In genomic region chr7:140876519-140877248, GRCh38 we compare ENCODE assay signal across 8 cellular contexts. TPM values are rescaled to one million over a fixed set of nuclear protein-coding genes. Genes with fewer than 3 reads are reported as not detected.
DNase-seq lines count a peak whose midpoint lies in the region; ATAC-seq lines count a peak whose summit lies in the region.

No MANE protein-coding gene starts in this region.

- no peak overlapping the region for H3K4me3 Mint-ChIP-seq in activated CD8-positive, alpha-beta memory T cell treated with anti-CD3 and anti-CD28 coated beads, Interleukin-2, amount 10 ng/mL, durations not matched to agents 7 days and 5 days
- H3K4me3 Mint-ChIP-seq in stimulated activated naive CD8-positive, alpha-beta T cell treated with anti-CD3 and anti-CD28 coated beads, Interleukin-15, amount 100 ng/mL, for 72 hours: peak overlapping the region; percentile 8 to 36

- H3K9me3 Mint-ChIP-seq in activated CD8-positive, alpha-beta memory T cell treated with anti-CD3 and anti-CD28 coated beads, Interleukin-2, amount 10 ng/mL, durations not matched to agents 7 days and 5 days (ENCODE audit: low read depth): peaks cover 5% of the 10 kb centered on the region
- peaks cover 0 to 5% of the 10 kb centered on the region in 2 donors for H3K9me3 Mint-ChIP-seq in stimulated activated naive CD8-positive, alpha-beta T cell treated with anti-CD3 and anti-CD28 coated beads, Interleukin-15, amount 100 ng/mL, for 72 hours

- ATAC-seq in activated CD8-positive, alpha-beta memory T cell treated with anti-CD3 and anti-CD28 coated beads, Interleukin-2, amount 10 ng/mL, durations not matched to agents 7 days and 5 days: peak; percentile 68
- ATAC-seq in HG03175 (IDR thresholded peaks at IDR 0.05; ENCODE audit: unreplicated experiment): peak; percentile 82
- ATAC-seq in stimulated activated naive CD8-positive, alpha-beta T cell treated with anti-CD3 and anti-CD28 coated beads, Interleukin-15, amount 100 ng/mL, for 72 hours: peak; percentile 92

- intact Hi-C loops in posterior vena cava (cut with DNase I): no loop called here

- peaks cover 35% of the 10 kb centered on the region for H3K4me1 Mint-ChIP-seq in activated CD8-positive, alpha-beta memory T cell treated with anti-CD3 and anti-CD28 coated beads, Interleukin-2, amount 10 ng/mL, durations not matched to agents 7 days and 5 days
- H3K4me1 Mint-ChIP-seq in stimulated activated naive CD8-positive, alpha-beta T cell treated with anti-CD3 and anti-CD28 coated beads, Interleukin-15, amount 100 ng/mL, for 72 hours: peaks cover 62% of the 10 kb centered on the region

- CTCF ChIA-PET in activated CD8-positive, alpha-beta memory T cell treated with anti-CD3 and anti-CD28 coated beads, Interleukin-2, amount 10 ng/mL, durations not matched to agents 7 days and 5 days (lab: Charles Lee): interaction anchor here (1.6 kb wide), 1 partner anchor 17 kb away, joined by 4 read pairs; no protein-coding TSS in a partner anchor

- no peak for DNase-seq in activated CD8-positive, alpha-beta memory T cell treated with anti-CD3 and anti-CD28 coated beads, Interleukin-2, amount 10 ng/mL, durations not matched to agents 7 days and 5 days
- no peak for DNase-seq in activated CD8-positive, alpha-beta memory T cell treated with anti-CD3 and anti-CD28 coated beads for 24 hours
- peak; percentile 82 for DNase-seq in amniotic epithelial cell (ENCODE audit: low read depth)
- DNase-seq in stimulated activated naive CD8-positive, alpha-beta T cell treated with anti-CD3 and anti-CD28 coated beads, Interleukin-15, amount 100 ng/mL, for 72 hours: no peak
- no peak for DNase-seq in KG1 (lab: John Stamatoyannopoulos, UW)
- no peak for DNase-seq in NCI-H1436 (lab: John Stamatoyannopoulos, UW)
- no peak for DNase-seq in posterior vena cava (ENCODE audit: low spot score)

- peaks cover 31% of the 10 kb centered on the region for H3K36me3 Mint-ChIP-seq in activated CD8-positive, alpha-beta memory T cell treated with anti-CD3 and anti-CD28 coated beads, Interleukin-2, amount 10 ng/mL, durations not matched to agents 7 days and 5 days

- H3K27me3 Mint-ChIP-seq in activated CD8-positive, alpha-beta memory T cell treated with anti-CD3 and anti-CD28 coated beads, Interleukin-2, amount 10 ng/mL, durations not matched to agents 7 days and 5 days: no peaks in the 10 kb centered on the region
- no peaks in the 10 kb centered on the region for H3K27me3 Mint-ChIP-seq in stimulated activated naive CD8-positive, alpha-beta T cell treated with anti-CD3 and anti-CD28 coated beads, Interleukin-15, amount 100 ng/mL, for 72 hours

- no peak overlapping the region for H3K27ac Mint-ChIP-seq in activated CD8-positive, alpha-beta memory T cell treated with anti-CD3 and anti-CD28 coated beads, Interleukin-2, amount 10 ng/mL, durations not matched to agents 7 days and 5 days
- peak overlapping the region in 1 of 2 donors; percentile 19 for H3K27ac Mint-ChIP-seq in stimulated activated naive CD8-positive, alpha-beta T cell treated with anti-CD3 and anti-CD28 coated beads, Interleukin-15, amount 100 ng/mL, for 72 hours

RNA-seq across cellular contexts. Expression of gene BRAF, which starts 48.0 kb away (rescaled TPM):
- 10 to 100 TPM; 25.1 to 33.3 TPM for total RNA-seq in activated CD8-positive, alpha-beta memory T cell treated with anti-CD3 and anti-CD28 coated beads, Interleukin-2, amount 10 ng/mL, durations not matched to agents 7 days and 5 days
- total RNA-seq in posterior vena cava: 10 to 100 TPM; 32.9 to 39.8 TPM
